ENCODE assay signal across 8 cellular contexts in genomic region chr1:230681599-230681998, GRCh38. TPM values are rescaled to one million over a fixed set of nuclear protein-coding genes. Genes with fewer than 3 reads are reported as not detected.
DNase-seq lines count a peak whose midpoint lies in the region; ATAC-seq and TF ChIP-seq lines count a peak whose summit lies in the region.

No MANE protein-coding gene starts in this region.

- H3K27me3 ChIP-seq in gastroesophageal sphincter (no peaks in the 10 kb centered on the region), HAP-1 (ENCODE audit: low read depth) (no peaks in the 10 kb centered on the region)

- DNase-seq in HK-2 (ENCODE audit: unreplicated experiment), result peak; percentile 60
- DNase-seq in GM10266 (ENCODE audit: extremely low spot score), result no peak
- DNase-seq in HAP-1 (ENCODE audit: low spot score in 2 of 2), result no peak
- no peak for DNase-seq in stimulated activated CD8-positive, alpha-beta memory T cell treated with anti-CD3 and anti-CD28 coated beads, Interleukin-4, amount 100 ng/mL, for 48 hours

- TF ChIP-seq CTCF in 22Rv1 (IDR thresholded peaks at IDR 0.05) (no peak), gastroesophageal sphincter (IDR thresholded peaks at IDR 0.05) (no peak), GM10266 (IDR thresholded peaks at IDR 0.05; ENCODE audit: control insufficient read depth, insufficient read depth, low read depth, missing control alignments) (no peak)

- H3K9me3 ChIP-seq in gastroesophageal sphincter (no peaks in the 10 kb centered on the region), HAP-1 (no peaks in the 10 kb centered on the region)

- no peak for TF ChIP-seq EP300 in gastroesophageal sphincter (IDR thresholded peaks at IDR 0.05)

- H3K4me1 ChIP-seq in gastroesophageal sphincter, result peaks cover 0 to 32% (median 3%) of the 10 kb centered on the region in 3 donors
- H3K4me1 ChIP-seq in HAP-1, result no peaks in the 10 kb centered on the region

- 7 to 24% methylated on average over 1 to 2 of the region's 2 CpGs for WGBS in gastroesophageal sphincter (ENCODE audit: low coverage in 1 of 2), 2 donors

- ATAC-seq in gastroesophageal sphincter, result peak; percentile 79
- no peak for ATAC-seq in HG02763 (IDR thresholded peaks at IDR 0.05; ENCODE audit: unreplicated experiment)

- peak overlapping the region; percentile 2; the same call in 1 of the 2 replicates for H3K27ac ChIP-seq in 22Rv1
- peak overlapping the region in 1 of 4 donors; percentile 46 for H3K27ac ChIP-seq in gastroesophageal sphincter

- in situ Hi-C loops in HAP-1 (cut with MboI; ENCODE audit: low sequenced_read_pairs), result no loop called here

- H3K4me3 ChIP-seq in gastroesophageal sphincter (no peak overlapping the region), HAP-1 (no peak overlapping the region)

- peaks cover 7 to 78% of the 10 kb centered on the region in 2 donors for H3K36me3 ChIP-seq in gastroesophageal sphincter
- H3K36me3 ChIP-seq in HAP-1 (replicated peaks), result peaks cover 45% of the 10 kb centered on the region

- no peak for TF ChIP-seq POLR2A in gastroesophageal sphincter (IDR thresholded peaks at IDR 0.05)

TF ChIP-seq in PFSK-1, 5 proteins besides CTCF, POLR2A, EP300 and RAD21:
- TF ChIP-seq REST (IDR thresholded peaks at IDR 0.05; ENCODE audit: insufficient read depth in 1 of 2, low read depth in 2 of 2, low read length in 2 of 2) (no peak), FOXP2 (optimal IDR thresholded peaks at IDR 0.05; ENCODE audit: borderline replicate concordance, extremely low read depth, extremely low read length, insufficient read depth) (peak; percentile 37), SIN3A (IDR thresholded peaks at IDR 0.05; ENCODE audit: borderline replicate concordance, insufficient read depth, low read length) (no peak)

RNA-seq across cellular contexts. Expression of gene AGT, which starts 32.3 kb away (rescaled TPM):
- polyA plus RNA-seq in PFSK-1 (2012; ENCODE audit: insufficient read length, low read depth), result 4.4 TPM
- 10 to 100 TPM in 2 of 4 donors, 1 to 10 TPM in 2; 5.0 to 16.0 (median 8.4) TPM for total RNA-seq in gastroesophageal sphincter

RNA-seq across cellular contexts. Expression of gene COG2, which starts 39.3 kb away (rescaled TPM):
- 14.8 TPM for polyA plus RNA-seq in PFSK-1 (2012; ENCODE audit: insufficient read length, low read depth)
- 10 to 100 TPM; 23.5 to 33.6 (median 26.0) TPM for total RNA-seq in gastroesophageal sphincter
